Comparison of ENCODE assay signal across 29 cellular contexts in the genomic region with DNA sequence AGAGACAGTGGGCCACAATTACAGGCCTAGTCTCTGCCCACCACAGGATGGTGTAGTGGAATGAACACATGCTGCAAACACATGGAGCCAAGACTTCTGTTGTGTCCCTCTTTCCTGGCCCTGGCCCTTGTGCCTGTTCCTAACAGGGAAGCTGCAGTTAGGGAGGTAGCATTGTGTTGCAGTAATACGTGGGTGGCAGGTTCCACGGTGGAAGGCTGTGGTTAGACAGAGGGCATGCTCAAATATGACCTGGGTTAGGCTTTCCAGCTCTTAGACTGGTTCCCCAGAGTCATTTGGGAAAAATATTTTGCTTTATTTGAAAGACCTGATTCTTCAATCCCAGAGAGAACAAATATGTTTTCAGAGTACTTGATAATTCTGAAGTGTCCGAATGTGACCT. TPM values are rescaled to one million over a fixed set of nuclear protein-coding genes. Genes with fewer than 3 reads are reported as not detected.
"Had no signal": no experiment of that assay in that cellular context is flagged by ENCODE, and none has a peak within 500 bp of the region (broad histone marks: within the 10 kb centered on the region; RNA-seq: fewer than 3 reads in every experiment).

No MANE protein-coding gene starts in this region.

- H3K36me3 ChIP-seq: adrenal gland had no signal

- H3K27ac ChIP-seq: adrenal gland, VCaP had no signal

- H3K4me1 ChIP-seq: adrenal gland had no signal

- H3K4me3 ChIP-seq: adrenal gland had no signal

- DNase-seq: activated CD4-positive, alpha-beta T cell treated with anti-CD3 and anti-CD28 coated beads, Interleukin-2, amount 10 ng/mL, durations not matched to agents 7 days and 5 days; activated CD4-positive, CD25-positive, alpha-beta regulatory T cell; activated CD8-positive, alpha-beta memory T cell treated with anti-CD3 and anti-CD28 coated beads, Interleukin-2, amount 50 U/mL, for 4 hours; activated CD8-positive, alpha-beta T cell treated with anti-CD3 and anti-CD28 coated beads for 36 hours; activated naive CD4-positive, alpha-beta T cell treated with anti-CD3 and anti-CD28 coated beads, Interleukin-2, amount 50 U/mL, for 16 hours; activated naive CD8-positive, alpha-beta T cell treated with anti-CD3 and anti-CD28 coated beads, Interleukin-2, amount 10 ng/mL, durations not matched to agents 7 days and 5 days; activated T-cell treated with anti-CD3 and anti-CD28 coated beads, Interleukin-2, amount 50 U/mL, for 72 hours; adrenal gland; anterior cingulate cortex; cerebellar nuclear complex; IMR-90; Kasumi-1; KBM-7; NCI-H1048; NCI-H146; NCI-H187 treated with DMSO at 0.1 percent for 48 hours; NCI-H446; NCI-H524; NCI-H774; NK-92 treated with Interleukin-12 subunit alpha and Interleukin-12 subunit beta, amount 100 ng/mL, for 24 hours; OCI-M1; RPMI8226; SK-N-SH; T-helper 17 cell; T-helper 9 cell had no signal

- H3K27me3 ChIP-seq: adrenal gland had no signal

- ATAC-seq: activated CD8-positive, alpha-beta T cell treated with anti-CD3 and anti-CD28 coated beads for 36 hours; activated T-cell treated with anti-CD3 and anti-CD28 coated beads, Interleukin-2, amount 50 U/mL, for 72 hours; Panc1; Right ventricle myocardium inferior; T-helper 17 cell had no signal

- H3K9me3 ChIP-seq: adrenal gland, SK-N-SH had no signal

RNA-seq across cellular contexts. Expression of a gene that starts 28.3 kb away (rescaled TPM):
- total RNA-seq: activated CD4-positive, alpha-beta T cell treated with anti-CD3 and anti-CD28 coated beads, Interleukin-2, amount 10 ng/mL, durations not matched to agents 7 days and 5 days; activated CD8-positive, alpha-beta T cell treated with anti-CD3 and anti-CD28 coated beads for 36 hours; activated naive CD8-positive, alpha-beta T cell treated with anti-CD3 and anti-CD28 coated beads, Interleukin-2, amount 10 ng/mL, durations not matched to agents 7 days and 5 days; activated T-cell treated with anti-CD3 and anti-CD28 coated beads, Interleukin-2, amount 50 U/mL, for 72 hours; activated T-helper 2 cell treated with anti-CD3 and anti-CD28 coated beads, Interferon-gamma antibody, Interleukin-2, Interleukin-4, amounts not matched to agents 10 μg/mL and 5 μg/mL and 100 μg/mL, durations not matched to agents 14 hours and 24 hours and 36 hours had no signal
